Comparison of ENCODE assay signal across 31 cellular contexts in genomic region chr7:7164590-7164989, GRCh38.
"Had no signal": no experiment of that assay in that cellular context is flagged by ENCODE, and none has a peak within 500 bp of the region (broad histone marks: within the 10 kb centered on the region; RNA-seq: fewer than 3 reads in every experiment).

No MANE protein-coding gene starts in this region.

- ATAC-seq: activated CD4-positive, alpha-beta T cell treated with anti-CD3 and anti-CD28 coated beads for 36 hours; activated CD8-positive, alpha-beta memory T cell treated with anti-CD3 and anti-CD28 coated beads, Interleukin-2, amount 10 ng/mL, durations not matched to agents 7 days and 5 days; activated CD8-positive, alpha-beta T cell treated with anti-CD3 and anti-CD28 coated beads, Interleukin-2, amount 10 ng/mL, durations not matched to agents 7 days and 5 days; left cardiac atrium; sciatic nerve had no signal

- FAIRE-seq: endothelial cell of umbilical vein, keratinocyte had no signal

- H3K4me1 Mint-ChIP-seq: nephron progenitor cell had no signal

- H3K9me3 Mint-ChIP-seq: nephron progenitor cell had no signal

- H3K27me3 Mint-ChIP-seq: activated CD4-positive, alpha-beta T cell treated with anti-CD3 and anti-CD28 coated beads for 36 hours; activated CD8-positive, alpha-beta memory T cell treated with anti-CD3 and anti-CD28 coated beads, Interleukin-2, amount 10 ng/mL, durations not matched to agents 7 days and 5 days; activated naive CD8-positive, alpha-beta T cell treated with anti-CD3 and anti-CD28 coated beads, Interleukin-2, amount 10 ng/mL, durations not matched to agents 7 days and 5 days; stimulated activated naive CD8-positive, alpha-beta T cell treated with anti-CD3 and anti-CD28 coated beads, Interleukin-15, Interleukin-2, amounts not matched to agents 100 ng/mL and 50 ng/mL, for 24 hours had no signal

- H3K27ac ChIP-seq: ascending aorta, brain microvascular endothelial cell, neutrophil, prostate gland, skin epidermis, upper lobe of left lung, vagina had no signal

- H3K27ac Mint-ChIP-seq: activated CD8-positive, alpha-beta memory T cell treated with anti-CD3 and anti-CD28 coated beads, Interleukin-2, amount 10 ng/mL, durations not matched to agents 7 days and 5 days; activated naive CD8-positive, alpha-beta T cell treated with anti-CD3 and anti-CD28 coated beads, Interleukin-2, amount 10 ng/mL, durations not matched to agents 7 days and 5 days; activated T-helper 2 cell treated with anti-CD3 and anti-CD28 coated beads, Interferon-gamma antibody, Interleukin-2, Interleukin-4, amounts not matched to agents 10 μg/mL and 5 μg/mL and 100 μg/mL, durations not matched to agents 14 hours and 24 hours and 36 hours; nephron progenitor cell; stimulated activated naive CD8-positive, alpha-beta T cell treated with anti-CD3 and anti-CD28 coated beads, Interleukin-15, Interleukin-2, amounts not matched to agents 100 ng/mL and 50 ng/mL, for 24 hours had no signal

- H3K27me3 ChIP-seq: ascending aorta, brain microvascular endothelial cell, neutrophil, upper lobe of left lung, vagina had no signal

- H3K4me1 ChIP-seq: ascending aorta, prostate gland, upper lobe of left lung, vagina had no signal

- H3K9me3 ChIP-seq: ascending aorta, neutrophil, prostate gland, upper lobe of left lung, vagina had no signal

- H3K4me3 Mint-ChIP-seq: activated CD4-positive, alpha-beta T cell treated with anti-CD3 and anti-CD28 coated beads for 36 hours; activated CD8-positive, alpha-beta memory T cell treated with anti-CD3 and anti-CD28 coated beads, Interleukin-2, amount 10 ng/mL, durations not matched to agents 7 days and 5 days; activated CD8-positive, alpha-beta T cell treated with anti-CD3 and anti-CD28 coated beads, Interleukin-2, amount 10 ng/mL, durations not matched to agents 7 days and 5 days; activated naive CD8-positive, alpha-beta T cell treated with anti-CD3 and anti-CD28 coated beads, Interleukin-2, amount 10 ng/mL, durations not matched to agents 7 days and 5 days; nephron progenitor cell; stimulated activated naive CD8-positive, alpha-beta T cell treated with anti-CD3 and anti-CD28 coated beads, Interleukin-15, Interleukin-2, amounts not matched to agents 100 ng/mL and 50 ng/mL, for 24 hours had no signal

- H3K36me3 ChIP-seq: ascending aorta, brain microvascular endothelial cell, neutrophil, prostate gland, upper lobe of left lung, vagina had no signal

- H3K4me3 ChIP-seq: ascending aorta, prostate gland, skin epidermis, upper lobe of left lung, vagina had no signal

- DNase-seq: activated CD4-positive, alpha-beta T cell treated with anti-CD3 and anti-CD28 coated beads for 36 hours; activated CD4-positive, CD25-positive, alpha-beta regulatory T cell; activated CD8-positive, alpha-beta memory T cell treated with anti-CD3 and anti-CD28 coated beads, Interleukin-2, amount 10 ng/mL, durations not matched to agents 7 days and 5 days; activated CD8-positive, alpha-beta T cell treated with anti-CD3 and anti-CD28 coated beads, Interleukin-2, amount 10 ng/mL, durations not matched to agents 7 days and 5 days; activated naive CD8-positive, alpha-beta T cell treated with anti-CD3 and anti-CD28 coated beads, Interleukin-2, amount 10 ng/mL, durations not matched to agents 7 days and 5 days; activated T-cell treated with anti-CD3 and anti-CD28 coated beads, Interleukin-2, amount 50 U/mL, for 48 hours; brain microvascular endothelial cell; caudate nucleus; foreskin fibroblast; head of caudate nucleus; hippocampal formation; left cardiac atrium; mammary epithelial cell; midbrain; nephron progenitor cell; retina; stimulated activated CD4-positive, alpha-beta T cell treated with anti-CD3 and anti-CD28 coated beads, Interleukin-12 subunit alpha, Interleukin-12 subunit beta, amount 100 ng/mL, for 4 hours; stimulated activated CD4-positive, alpha-beta T cell treated with anti-CD3 and anti-CD28 coated beads, Interleukin-4, amount 100 ng/mL, for 1 hour; substantia nigra; T-helper 2 cell; upper lobe of left lung had no signal
